Comparison of ENCODE assay signal across 8 cellular contexts in genomic region chr10:95290446-95290800, GRCh38. TPM values are rescaled to one million over a fixed set of nuclear protein-coding genes. Genes with fewer than 3 reads are reported as not detected.
DNase-seq lines count a peak whose midpoint lies in the region; ATAC-seq, FAIRE-seq and TF ChIP-seq lines count a peak whose summit lies in the region.

No MANE protein-coding gene starts in this region.

- H3K9ac ChIP-seq in smooth muscle cell (ENCODE audit: low read depth): peak overlapping the region; percentile 92

- H3K4me2 ChIP-seq in smooth muscle cell: peak overlapping the region; percentile 94

- peak overlapping the region; percentile 81 for H3K27ac ChIP-seq in right cardiac atrium (ENCODE audit: low read length)
- H3K27ac ChIP-seq in smooth muscle cell (ENCODE audit: low read depth): peak overlapping the region; percentile 69

- no peaks in the 10 kb centered on the region for H3K9me3 Mint-ChIP-seq in activated CD4-positive, alpha-beta memory T cell treated with anti-CD3 and anti-CD28 coated beads, Interleukin-2, amount 10 ng/mL, durations not matched to agents 7 days and 5 days

- H3K4me3 Mint-ChIP-seq in activated CD4-positive, alpha-beta memory T cell treated with anti-CD3 and anti-CD28 coated beads, Interleukin-2, amount 10 ng/mL, durations not matched to agents 7 days and 5 days: peak overlapping the region; percentile 74

- peaks cover 53% of the 10 kb centered on the region for H3K27me3 Mint-ChIP-seq in activated CD4-positive, alpha-beta memory T cell treated with anti-CD3 and anti-CD28 coated beads, Interleukin-2, amount 10 ng/mL, durations not matched to agents 7 days and 5 days

- peak overlapping the region; percentile 72 for H3K4me3 ChIP-seq in right cardiac atrium (ENCODE audit: low read length)
- H3K4me3 ChIP-seq in smooth muscle cell: peak overlapping the region; percentile 96

- peaks cover 11% of the 10 kb centered on the region for H3F3A ChIP-seq in smooth muscle cell (ENCODE audit: low read depth)

- no peak for DNase-seq in activated CD4-positive, alpha-beta memory T cell treated with anti-CD3 and anti-CD28 coated beads, Interleukin-2, amount 10 ng/mL, durations not matched to agents 7 days and 5 days
- DNase-seq in right cardiac atrium: peak; percentile 28 to 72 (median 70)
- no peak for DNase-seq in smooth muscle cell (lab: John Stamatoyannopoulos, UW; ENCODE audit: unreplicated experiment)
- no peak for DNase-seq in urothelium cell line (ENCODE audit: low spot score)
- DNase-seq in HTR-8/SVneo (ENCODE audit: insufficient read length, low spot score): no peak

- no peaks in the 10 kb centered on the region for H3K27me3 ChIP-seq in right cardiac atrium (ENCODE audit: control insufficient read depth, insufficient read depth)
- H3K27me3 ChIP-seq in smooth muscle cell (ENCODE audit: low read depth): no peaks in the 10 kb centered on the region

- no peak for FAIRE-seq in urothelium cell line (lab: Jason Lieb, UNC)
- FAIRE-seq in HTR-8/SVneo (lab: Jason Lieb, UNC): no peak

- H3K4me1 Mint-ChIP-seq in activated CD4-positive, alpha-beta memory T cell treated with anti-CD3 and anti-CD28 coated beads, Interleukin-2, amount 10 ng/mL, durations not matched to agents 7 days and 5 days: peaks cover 36% of the 10 kb centered on the region

- peaks cover 8% of the 10 kb centered on the region for H3K4me1 ChIP-seq in right cardiac atrium (ENCODE audit: control insufficient read depth, insufficient read depth, low read length)
- H3K4me1 ChIP-seq in smooth muscle cell (ENCODE audit: low read depth): peaks cover 10% of the 10 kb centered on the region

- no peak for TF ChIP-seq CTCF in smooth muscle cell (IDR thresholded peaks at IDR 0.05; ENCODE audit: borderline replicate concordance, insufficient read depth, poor library complexity, severe bottlenecking)

- CTCF ChIA-PET in activated CD4-positive, alpha-beta memory T cell treated with anti-CD3 and anti-CD28 coated beads, Interleukin-2, amount 10 ng/mL, durations not matched to agents 7 days and 5 days (lab: Charles Lee): interaction anchor here (0.7 to 1.6 kb wide), 2 partner anchors 44 to 51 kb away, joined by 3 read pairs; no protein-coding TSS in a partner anchor

- H3K27ac Mint-ChIP-seq in activated CD4-positive, alpha-beta memory T cell treated with anti-CD3 and anti-CD28 coated beads, Interleukin-2, amount 10 ng/mL, durations not matched to agents 7 days and 5 days: no peak overlapping the region

- ATAC-seq in GM18498 (IDR thresholded peaks at IDR 0.05; ENCODE audit: unreplicated experiment): peak; percentile 5
- peak; percentile 3 for ATAC-seq in HG02885 (IDR thresholded peaks at IDR 0.05; ENCODE audit: poor library complexity, unreplicated experiment)
- ATAC-seq in right cardiac atrium: peak; percentile 23 to 41
- ATAC-seq in GM21619 (IDR thresholded peaks at IDR 0.05; ENCODE audit: unreplicated experiment): no peak

- peaks cover 50% of the 10 kb centered on the region for H3K79me2 ChIP-seq in smooth muscle cell (ENCODE audit: low read depth)

- no peaks in the 10 kb centered on the region for H3K9me3 ChIP-seq in right cardiac atrium (ENCODE audit: control insufficient read depth, low read length)
- no peaks in the 10 kb centered on the region for H3K9me3 ChIP-seq in smooth muscle cell (replicated peaks; ENCODE audit: low read depth)

- POLR2A ChIA-PET in activated CD4-positive, alpha-beta memory T cell treated with anti-CD3 and anti-CD28 coated beads, Interleukin-2, amount 10 ng/mL, durations not matched to agents 7 days and 5 days (lab: Charles Lee): no interaction called here

- peak overlapping the region; percentile 63 for H2AFZ ChIP-seq in smooth muscle cell (ENCODE audit: low read depth)

- H4K20me1 ChIP-seq in smooth muscle cell (ENCODE audit: low read depth): peaks cover 41% of the 10 kb centered on the region

- no peaks in the 10 kb centered on the region for H3K36me3 Mint-ChIP-seq in activated CD4-positive, alpha-beta memory T cell treated with anti-CD3 and anti-CD28 coated beads, Interleukin-2, amount 10 ng/mL, durations not matched to agents 7 days and 5 days (ENCODE audit: low read depth)

- under 1% methylated on average over 49 of the region's 49 CpGs for WGBS in right cardiac atrium
- 1% methylated on average over 49 of the region's 49 CpGs for WGBS in smooth muscle cell (ENCODE audit: low lambda C conversion rate)

- no peaks in the 10 kb centered on the region for H3K36me3 ChIP-seq in smooth muscle cell (ENCODE audit: low read depth)

- intact Hi-C loops in right cardiac atrium (cut with DNase I): loop anchor here in 1 of 4 donors (5.0 kb wide), 1 partner anchor 43 kb away; no protein-coding TSS in a partner anchor

RNA-seq across cellular contexts. Expression of gene PDLIM1, which starts 0.4 kb away (rescaled TPM):
- 10 to 100 TPM; 22.8 TPM for total RNA-seq in activated CD4-positive, alpha-beta memory T cell treated with anti-CD3 and anti-CD28 coated beads, Interleukin-2, amount 10 ng/mL, durations not matched to agents 7 days and 5 days
- total RNA-seq in right cardiac atrium (100 to 1,000 TPM; 159 to 227 (median 169) TPM), smooth muscle cell (72.4 and 102 TPM in 2 replicates)
- polyA plus RNA-seq in right cardiac atrium (211 TPM), smooth muscle cell (187 and 318 TPM in 2 replicates)

Comparison
In these comparisons a context has a peak if more than half of its experiments do, and no peak if none do; other contexts are left out.
1. DNase-seq: peak in right cardiac atrium (3 of 3); none in activated CD4-positive, alpha-beta memory T cell treated with anti-CD3 and anti-CD28 coated beads, Interleukin-2, amount 10 ng/mL, durations not matched to agents 7 days and 5 days (single experiment), smooth muscle cell (single experiment), urothelium cell line (single experiment) and HTR-8/SVneo (single experiment).